In genomic region chr19:50897191-50897607, GRCh38 we compare ENCODE assay signal across 11 cellular contexts. TPM values are rescaled to one million over a fixed set of nuclear protein-coding genes. Genes with fewer than 3 reads are reported as not detected.
A peak's percentile ranks its signal among the peaks of the same experiment; 100 is the strongest.
DNase-seq lines count a peak whose midpoint lies in the region; ATAC-seq and TF ChIP-seq lines count a peak whose summit lies in the region.
"Had no signal": no experiment of that assay in that cellular context is flagged by ENCODE, and none has a peak within 500 bp of the region (broad histone marks: within the 10 kb centered on the region; RNA-seq: fewer than 3 reads in every experiment).

No MANE protein-coding gene starts in this region.

- peaks cover 31% of the 10 kb centered on the region for H3K27me3 Mint-ChIP-seq in activated T-helper 17 cell treated with anti-CD3 and anti-CD28 coated beads, Interleukin-2, amount 50 U/mL, for 72 hours

- H3K9ac ChIP-seq in Karpas-422 (ENCODE audit: low read length) (peak overlapping the region; percentile 19; the same call in 1 of the 2 replicates), colonic mucosa (ENCODE audit: low read depth in 2 of 2, low read length in 2 of 2) (no peak overlapping the region)

- H3K9me3 ChIP-seq in DOHH2 (ENCODE audit: control insufficient read depth, insufficient read depth, low read length) (peaks cover 8% of the 10 kb centered on the region), Karpas-422 (ENCODE audit: low read length) (no peaks in the 10 kb centered on the region), colonic mucosa (no peaks in the 10 kb centered on the region)
- H3K9me3 ChIP-seq: body of pancreas had no signal

- H3K4me2 ChIP-seq in DOHH2 (ENCODE audit: low read length) = peak overlapping the region; percentile 33; the same call in 1 of the 2 replicates
- H3K4me2 ChIP-seq in Karpas-422 (ENCODE audit: low read depth, low read length, poor library complexity, severe bottlenecking) = peak overlapping the region; percentile 55
- H3K4me2 ChIP-seq: PC-9 had no signal

- H3K79me2 ChIP-seq in DOHH2 (ENCODE audit: control insufficient read depth, low read length) (no peaks in the 10 kb centered on the region), Karpas-422 (ENCODE audit: low read length) (no peaks in the 10 kb centered on the region)

- 0 out of 2 replicates have a peak, but pooled peaks cover 7% of the 10 kb centered on the region for H3K27me3 ChIP-seq in DOHH2 (ENCODE audit: control insufficient read depth, low read length)
- H3K27me3 ChIP-seq in Karpas-422 (ENCODE audit: low read length) = no peaks in the 10 kb centered on the region
- H3K27me3 ChIP-seq in colonic mucosa = no peaks in the 10 kb centered on the region
- H3K27me3 ChIP-seq: body of pancreas had no signal

- intact Hi-C loops in colonic mucosa (cut with DNase I) = no loop called here

- H3K36me3 Mint-ChIP-seq in activated T-helper 17 cell treated with anti-CD3 and anti-CD28 coated beads, Interleukin-2, amount 50 U/mL, for 72 hours (ENCODE audit: low read depth) = no peaks in the 10 kb centered on the region

- no peak overlapping the region for H3K27ac ChIP-seq in DOHH2 (ENCODE audit: low read depth, low read length)
- no peak overlapping the region for H3K27ac ChIP-seq in Karpas-422 (ENCODE audit: low read length)
- H3K27ac ChIP-seq in colonic mucosa = no peak overlapping the region
- H3K27ac ChIP-seq: body of pancreas, PC-9 had no signal

- no peaks in the 10 kb centered on the region for H3K9me3 Mint-ChIP-seq in activated T-helper 17 cell treated with anti-CD3 and anti-CD28 coated beads, Interleukin-2, amount 50 U/mL, for 72 hours

- peak; percentile 21 for ATAC-seq in GM19397 (IDR thresholded peaks at IDR 0.05; ENCODE audit: unreplicated experiment)
- peak; percentile 7 for ATAC-seq in HG02884 (IDR thresholded peaks at IDR 0.05; ENCODE audit: unreplicated experiment)
- no peak for ATAC-seq in activated T-helper 17 cell treated with anti-CD3 and anti-CD28 coated beads, Interleukin-2, amount 50 U/mL, for 72 hours (replicated peaks)

- no peak for TF ChIP-seq CTCF in DOHH2 (IDR thresholded peaks at IDR 0.05; ENCODE audit: low read depth, low read length, poor library complexity, severe bottlenecking)
- no peak for TF ChIP-seq CTCF in colonic mucosa (IDR thresholded peaks at IDR 0.05)

- H3F3A ChIP-seq in DOHH2 (ENCODE audit: control insufficient read depth, insufficient read depth) = no peaks in the 10 kb centered on the region

- peak overlapping the region; percentile 36; the same call in 1 of the 2 replicates for H2AFZ ChIP-seq in Karpas-422 (ENCODE audit: low read length)
- H2AFZ ChIP-seq: PC-9 had no signal

- H3K36me3 ChIP-seq in DOHH2 (ENCODE audit: control insufficient read depth, low read length) = no peaks in the 10 kb centered on the region
- no peaks in the 10 kb centered on the region for H3K36me3 ChIP-seq in Karpas-422 (ENCODE audit: insufficient read depth, low read length)
- H3K36me3 ChIP-seq in colonic mucosa = no peaks in the 10 kb centered on the region

- no peak overlapping the region for H3K4me3 Mint-ChIP-seq in activated T-helper 17 cell treated with anti-CD3 and anti-CD28 coated beads, Interleukin-2, amount 50 U/mL, for 72 hours

- H3K4me3 ChIP-seq in DOHH2 (ENCODE audit: low read length) (no peak overlapping the region), Karpas-422 (ENCODE audit: low read length) (peak overlapping the region; percentile 1; the same call in 1 of the 2 replicates), colonic mucosa (no peak overlapping the region)
- H3K4me3 ChIP-seq: body of pancreas, PC-9, skin epidermis had no signal

- H4K20me1 ChIP-seq in DOHH2 (ENCODE audit: control insufficient read depth, insufficient read depth, low read depth, low read length) = no peaks in the 10 kb centered on the region
- H4K20me1 ChIP-seq in Karpas-422 (ENCODE audit: insufficient read depth, low read depth, low read length) = no peaks in the 10 kb centered on the region

- DNase-seq in Karpas-422 = no peak
- DNase-seq in NOMO-1 treated with DMSO at 0.1 percent for 48 hours (lab: John Stamatoyannopoulos, UW; ENCODE audit: unreplicated experiment) = no peak
- no peak for DNase-seq in colonic mucosa
- DNase-seq in activated CD4-positive, alpha-beta T cell treated with anti-CD3 and anti-CD28 coated beads for 48 hours = no peak

- H3K9me2 ChIP-seq in DOHH2 (replicated peaks; ENCODE audit: control insufficient read depth, low read length) (no peaks in the 10 kb centered on the region), Karpas-422 (replicated peaks; ENCODE audit: insufficient read depth, low read length) (no peaks in the 10 kb centered on the region)

- peaks cover 12% of the 10 kb centered on the region for H3K4me1 ChIP-seq in DOHH2 (ENCODE audit: control insufficient read depth, low read length)
- peaks cover 29% of the 10 kb centered on the region for H3K4me1 ChIP-seq in Karpas-422 (ENCODE audit: low read length)
- H3K4me1 ChIP-seq in colonic mucosa = no peaks in the 10 kb centered on the region
- H3K4me1 ChIP-seq: body of pancreas had no signal

- H3K4me1 Mint-ChIP-seq in activated T-helper 17 cell treated with anti-CD3 and anti-CD28 coated beads, Interleukin-2, amount 50 U/mL, for 72 hours = no peaks in the 10 kb centered on the region

- H3K27ac Mint-ChIP-seq in activated T-helper 17 cell treated with anti-CD3 and anti-CD28 coated beads, Interleukin-2, amount 50 U/mL, for 72 hours = no peak overlapping the region

RNA-seq across cellular contexts. Expression of gene KLK4, which starts 14.0 kb away (rescaled TPM):
- not detected in 2 replicates for total RNA-seq in Karpas-422 (2014; rRNA removed; shearing (Covaris generic); ENCODE audit: low replicate concordance)
- 1 to 10 TPM; 1.2 to 2.0 TPM for total RNA-seq in colonic mucosa
- not detected for total RNA-seq in activated T-helper 17 cell treated with anti-CD3 and anti-CD28 coated beads, Interleukin-2, amount 50 U/mL, for 72 hours
- total RNA-seq: body of pancreas, PC-9 had no signal

RNA-seq across cellular contexts. Expression of gene KLK2, which starts 24.0 kb away (rescaled TPM):
- 0.11 and 1.8 TPM in 2 replicates for total RNA-seq in Karpas-422 (2014; rRNA removed; shearing (Covaris generic); ENCODE audit: low replicate concordance)
- not detected for total RNA-seq in colonic mucosa
- total RNA-seq in activated T-helper 17 cell treated with anti-CD3 and anti-CD28 coated beads, Interleukin-2, amount 50 U/mL, for 72 hours = under 1 TPM in 1 of 2 donors, not detected in 1; 0.24 TPM
- total RNA-seq: body of pancreas, PC-9 had no signal

RNA-seq across cellular contexts. Expression of gene KLK3, which starts 42.5 kb away (rescaled TPM):
- total RNA-seq in Karpas-422 (2014; rRNA removed; shearing (Covaris generic); ENCODE audit: low replicate concordance) = not detected in 2 replicates
- 1 to 10 TPM; 2.4 to 2.5 TPM for total RNA-seq in colonic mucosa
- total RNA-seq in activated T-helper 17 cell treated with anti-CD3 and anti-CD28 coated beads, Interleukin-2, amount 50 U/mL, for 72 hours = not detected
- total RNA-seq: body of pancreas, PC-9 had no signal

RNA-seq across cellular contexts. Expression of gene KLK5, which starts 55.6 kb away (rescaled TPM):
- total RNA-seq in Karpas-422 (2014; rRNA removed; shearing (Covaris generic); ENCODE audit: low replicate concordance) = not detected in 2 replicates
- total RNA-seq in colonic mucosa = not detected
- not detected for total RNA-seq in activated T-helper 17 cell treated with anti-CD3 and anti-CD28 coated beads, Interleukin-2, amount 50 U/mL, for 72 hours
- total RNA-seq: body of pancreas had no signal
